In the genomic region with DNA sequence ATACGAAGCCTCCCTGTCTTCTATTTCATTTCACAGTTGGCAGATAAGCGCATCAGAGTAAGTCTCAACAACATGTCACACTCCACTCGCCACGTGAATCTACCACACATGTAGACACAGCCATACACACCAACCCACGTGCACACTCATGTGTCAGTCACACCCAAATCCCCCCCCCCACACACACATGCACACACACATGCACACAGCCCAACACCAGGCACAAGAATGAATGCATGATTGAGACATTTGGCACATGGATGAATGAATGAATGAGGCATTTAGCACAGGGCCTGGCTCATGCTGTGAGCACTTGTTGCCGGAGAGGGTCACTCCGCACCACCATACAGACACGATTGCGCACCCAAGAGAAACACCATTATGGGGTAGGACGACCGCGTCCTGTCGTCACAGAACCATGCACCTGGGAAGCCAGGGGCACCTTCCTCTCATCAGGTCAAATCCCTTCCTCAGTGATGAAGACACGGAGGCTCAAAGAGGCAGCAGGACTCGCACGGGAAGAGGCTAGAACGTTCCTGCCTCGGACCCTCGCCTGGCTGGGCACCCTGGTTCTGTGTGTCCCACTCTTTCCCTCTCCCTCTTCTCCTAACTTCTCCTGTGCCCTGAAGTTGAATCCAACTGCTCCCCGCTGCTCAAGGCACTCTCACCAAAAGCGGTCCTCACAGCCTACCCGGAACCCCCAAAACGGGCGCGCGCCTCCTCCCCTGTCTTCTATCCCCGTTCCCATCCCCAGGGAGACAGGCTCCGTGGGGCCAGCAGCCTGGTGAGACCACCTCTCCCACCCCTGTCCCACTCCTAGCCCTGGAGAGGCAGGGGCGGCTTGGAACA, we compare ENCODE assay signal across 9 cellular contexts. TPM values are rescaled to one million over a fixed set of nuclear protein-coding genes. Genes with fewer than 3 reads are reported as not detected.
DNase-seq lines count a peak whose midpoint lies in the region; ATAC-seq and TF ChIP-seq lines count a peak whose summit lies in the region.
"Had no signal": no experiment of that assay in that cellular context is flagged by ENCODE, and none has a peak within 500 bp of the region (broad histone marks: within the 10 kb centered on the region; RNA-seq: fewer than 3 reads in every experiment).

No MANE protein-coding gene starts in this region.

- H3K9ac ChIP-seq in ES-I3 (ENCODE audit: low read depth, low read length), result peak overlapping the region; percentile 89

- H3K27me3 ChIP-seq in Panc1 (ENCODE audit: control insufficient read depth, insufficient read depth, low read length), result peaks cover 8% of the 10 kb centered on the region; the same call in 1 of the 2 replicates
- peaks cover 27 to 83% (median 50%) of the 10 kb centered on the region in 3 donors for H3K27me3 ChIP-seq in sigmoid colon

- H3K4me3 ChIP-seq in Panc1 (ENCODE audit: low read depth in 2 of 2, low read length in 2 of 2), result peak overlapping the region; percentile 37 to 39
- peak overlapping the region; percentile 45 for H3K4me3 ChIP-seq in fibroblast of pulmonary artery (replicated peaks; ENCODE audit: low read depth, low read length)
- H3K4me3 ChIP-seq in sigmoid colon, result peak overlapping the region in 3 of 4 donors; percentile 55 to 63 (median 58)

- ATAC-seq in Panc1 (peak; percentile 33; the same call in 1 of the 2 replicates), HG02973 (IDR thresholded peaks at IDR 0.05; ENCODE audit: unreplicated experiment) (no peak)

- 6 to 8% methylated on average over 29 of the region's 29 CpGs for WGBS in sigmoid colon, 2 donors

- in situ Hi-C loops in Panc1 (cut with HindIII; ENCODE audit: low pct_unique_long_range_greater_than_20kb, low sequenced_read_pairs), result no loop called here

- TF ChIP-seq CTCF in Panc1 (IDR thresholded peaks at IDR 0.05) (no peak), fibroblast of pulmonary artery (IDR thresholded peaks at IDR 0.05; ENCODE audit: low read length, missing control alignments) (no peak), sigmoid colon (IDR thresholded peaks at IDR 0.05) (no peak)

- no TSS peak for BruUV-seq in Panc1 (replicated peaks; lab: Mats Ljungman, UMichigan)

- POLR2A ChIA-PET in Panc1 (lab: Charles Lee), result no interaction called here

- DNase-seq in Panc1 (ENCODE audit: low read depth, low spot score), result no peak
- DNase-seq in fibroblast of pulmonary artery (ENCODE audit: low read depth), result no peak
- no peak for DNase-seq in sigmoid colon
- no peak for DNase-seq in MV-4-11 (lab: John Stamatoyannopoulos, UW)
- no peak for DNase-seq in effector CD4-positive, alpha-beta T cell
- DNase-seq: SW 1271 had no signal

- no peak for TF ChIP-seq EP300 in sigmoid colon (IDR thresholded peaks at IDR 0.05)

- H3K9me3 ChIP-seq in ES-I3 (ENCODE audit: control insufficient read depth, insufficient read depth, low read length), result no peaks in the 10 kb centered on the region
- no peaks in the 10 kb centered on the region for H3K9me3 ChIP-seq in Panc1 (ENCODE audit: control insufficient read depth, insufficient read depth, low read depth, low read length)
- no peaks in the 10 kb centered on the region for H3K9me3 ChIP-seq in sigmoid colon

- H3K36me3 ChIP-seq in ES-I3 (ENCODE audit: insufficient read depth, low read length) (peaks cover 4% of the 10 kb centered on the region; the same call in 1 of the 2 replicates), Panc1 (ENCODE audit: control insufficient read depth, insufficient read depth, low read length) (no peaks in the 10 kb centered on the region), sigmoid colon (peaks cover 0 to 7% (median 3%) of the 10 kb centered on the region in 4 donors)

- H3K27ac ChIP-seq in Panc1 (ENCODE audit: low read length) (no peak overlapping the region), sigmoid colon (no peak overlapping the region)

- intact Hi-C loops in Panc1 (cut with micrococcal nuclease; ENCODE audit: unreplicated experiment) (no loop called here), sigmoid colon (cut with DNase I) (no loop called here)

- CTCF ChIA-PET in Panc1 (lab: Charles Lee), result no interaction called here

- H3K4me1 ChIP-seq in ES-I3 (ENCODE audit: insufficient read depth, low read length) (peaks cover 18% of the 10 kb centered on the region), Panc1 (ENCODE audit: control insufficient read depth, insufficient read depth, low read length) (peaks cover 4% of the 10 kb centered on the region), sigmoid colon (peaks cover 0 to 25% (median 20%) of the 10 kb centered on the region in 4 donors)

- TF ChIP-seq POLR2A in sigmoid colon (IDR thresholded peaks at IDR 0.05), result no peak

RNA-seq across cellular contexts. Expression of a gene that starts 1.4 kb away (rescaled TPM):
- total RNA-seq in Panc1 (2021; ENCODE audit: unreplicated experiment) (11.3 TPM), sigmoid colon (10 to 100 TPM; 11.8 to 19.4 (median 13.4) TPM)
- polyA plus RNA-seq in Panc1 (2012; ENCODE audit: insufficient read length), result 20.1 TPM
- polyA plus RNA-seq in sigmoid colon, result 1 to 10 TPM in 2 of 3 donors, under 1 TPM in 1; 0.92 to 7.6 (median 7.2) TPM

RNA-seq across cellular contexts. Expression of a gene that starts 53.7 kb away (rescaled TPM):
- total RNA-seq in Panc1 (2021; ENCODE audit: unreplicated experiment) (0.10 TPM), sigmoid colon (10 to 100 TPM in 2 of 4 donors, 1 to 10 TPM in 2; 5.9 to 39.9 (median 19.0) TPM)
- polyA plus RNA-seq in Panc1 (2012; ENCODE audit: insufficient read length), result 1.2 TPM
- polyA plus RNA-seq in sigmoid colon, result 1 to 10 TPM in 1 of 3 donors, not detected in 2; 1.1 TPM
- total RNA-seq: dermis microvascular lymphatic vessel endothelial cell had no signal
